3 cellular contexts compared by ENCODE assay signal in the genomic region with DNA sequence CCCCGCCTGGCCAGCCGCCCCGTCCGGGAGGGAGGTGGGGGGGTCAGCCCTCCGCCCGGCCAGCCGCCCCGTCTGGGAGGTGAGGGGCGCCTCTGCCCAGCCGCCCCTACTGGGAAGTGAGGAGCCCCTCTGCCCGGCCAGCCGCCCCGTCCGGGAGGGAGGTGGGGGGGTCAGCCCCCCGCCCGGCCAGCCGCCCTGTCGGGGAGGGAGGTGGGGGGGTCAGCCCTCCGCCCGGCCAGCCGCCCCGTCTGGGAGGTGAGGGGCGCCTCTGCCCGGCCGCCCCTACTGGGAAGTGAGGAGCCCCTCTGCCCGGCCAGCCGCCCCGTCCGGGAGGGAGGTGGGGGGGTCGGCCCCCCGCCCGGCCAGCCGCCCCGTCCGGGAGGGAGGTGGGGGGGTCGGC. TPM values are rescaled to one million over a fixed set of nuclear protein-coding genes. Genes with fewer than 3 reads are reported as not detected.
"Had no signal": no experiment of that assay in that cellular context is flagged by ENCODE, and none has a peak within 500 bp of the region (broad histone marks: within the 10 kb centered on the region; RNA-seq: fewer than 3 reads in every experiment).

No MANE protein-coding gene starts in this region.

RNA-seq across cellular contexts. Expression of gene CAMP, which starts 11.5 kb away (rescaled TPM):
- total RNA-seq: LHCN-M2, M059J, NCI-H460 had no signal
